Comparison of ENCODE assay signal across 20 cellular contexts in the genomic region with DNA sequence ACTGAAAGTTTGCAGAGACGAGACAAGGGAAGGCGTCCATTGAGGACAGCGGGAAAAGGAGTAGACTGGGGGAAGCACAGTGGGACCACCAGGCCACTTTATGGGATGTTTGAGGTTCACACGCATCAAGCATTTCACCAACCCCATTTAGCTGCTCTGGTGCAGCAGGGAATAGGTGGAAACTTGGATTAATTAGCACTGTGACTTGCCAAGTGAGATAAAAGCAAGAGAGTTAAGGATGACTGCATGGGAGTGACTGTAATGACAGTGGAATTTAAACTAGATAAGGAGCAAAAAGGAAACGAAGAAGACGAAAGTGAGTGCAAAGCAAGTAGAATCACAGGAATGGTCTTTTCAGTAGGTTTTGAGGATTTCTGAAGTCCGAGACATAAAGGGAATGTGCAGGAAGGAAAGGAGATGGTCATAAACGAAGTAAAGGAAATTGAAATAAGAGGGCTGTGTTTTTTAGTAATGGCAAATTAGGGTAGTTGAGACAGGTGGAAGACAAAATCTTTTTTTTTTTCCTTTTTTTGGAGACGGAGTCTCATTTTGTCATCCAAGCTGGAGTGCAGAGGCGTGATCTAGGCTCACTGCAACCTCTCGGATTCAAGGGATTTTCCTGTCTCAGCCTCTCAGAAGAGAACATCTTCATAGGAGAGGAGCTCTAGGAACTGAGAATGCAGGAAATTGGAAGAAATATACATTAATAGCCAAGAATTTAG.
DNase-seq lines count a peak whose midpoint lies in the region; ATAC-seq, FAIRE-seq and TF ChIP-seq lines count a peak whose summit lies in the region.
"Had no signal": no experiment of that assay in that cellular context is flagged by ENCODE, and none has a peak within 500 bp of the region (broad histone marks: within the 10 kb centered on the region; RNA-seq: fewer than 3 reads in every experiment).

No MANE protein-coding gene starts in this region.

- TF ChIP-seq RAD21 in IMR-90 (IDR thresholded peaks at IDR 0.05; ENCODE audit: low read length), result no peak
- TF ChIP-seq RAD21 in H1 (IDR thresholded peaks at IDR 0.05 in 1 of 2, conservative IDR thresholded peaks at IDR 0.05 in 1 of 2; ENCODE audit: low read depth in 2 of 2, low read length in 2 of 2), result no peak

- CTCF ChIA-PET in IMR-90 (lab: Yijun Ruan, JAX), result no interaction called here
- CTCF ChIA-PET in H1 (lab: Charles Lee; ENCODE audit: partially characterized antibody), result interaction anchor here (0.6 to 1.1 kb wide), 2 partner anchors 18 to 378 kb away, joined by 3 to 8 read pairs; no protein-coding TSS in a partner anchor

- H2BK20ac ChIP-seq in IMR-90 (ENCODE audit: low read depth, low read length) (no peak overlapping the region), H1 (ENCODE audit: low read length) (no peak overlapping the region)

- H4K8ac ChIP-seq in IMR-90 (ENCODE audit: low read depth in 2 of 2, low read length in 2 of 2), result no peak overlapping the region
- H4K8ac ChIP-seq in H1 (ENCODE audit: extremely low read depth, insufficient read depth, low read length), result no peak overlapping the region

- POLR2A ChIA-PET in IMR-90 (lab: Charles Lee; ENCODE audit: unreplicated experiment), result no interaction called here
- POLR2A ChIA-PET in H1 (lab: Charles Lee; ENCODE audit: partially characterized antibody), result no interaction called here

- intact Hi-C loops in IMR-90 (cut with micrococcal nuclease), result no loop called here

- no peak for ATAC-seq in IMR-90 (ENCODE audit: low read depth)
- ATAC-seq in omental fat pad (ENCODE audit: low FRiP score), result peak; percentile 27
- no peak for ATAC-seq in GM18909 (IDR thresholded peaks at IDR 0.05; ENCODE audit: poor library complexity, unreplicated experiment)
- ATAC-seq: CD8-positive, alpha-beta T cell; HCT116 had no signal

- H2AFZ ChIP-seq in IMR-90 (replicated peaks; ENCODE audit: low read length, poor library complexity) (peak overlapping the region; percentile 24), H1 (ENCODE audit: low read length) (0 out of 2 replicates have a peak overlapping the region, but pooled peaks have one; percentile 62)
- H2AFZ ChIP-seq: GM23248 had no signal

- H4K91ac ChIP-seq in IMR-90 (ENCODE audit: insufficient read depth, low read depth, low read length), result no peak overlapping the region
- no peak overlapping the region for H4K91ac ChIP-seq in H1 (replicated peaks; ENCODE audit: insufficient read length, low read length)

- H3K4me3 ChIP-seq in IMR-90 (ENCODE audit: insufficient read depth, low read depth, low read length) (no peak overlapping the region), H1 (ENCODE audit: extremely low read depth in 1 of 4, insufficient read depth in 2 of 4, low read depth in 3 of 4, low read length in 4 of 4) (no peak overlapping the region), right atrium auricular region (peak overlapping the region; percentile 30 to 43)
- H3K4me3 ChIP-seq: BLaER1 treated with 17β-estradiol and CSF1 and Interleukin-3, amounts not matched to agents 10 nM and 100 nM; GM23248 had no signal

- H3K36me3 ChIP-seq in IMR-90 (ENCODE audit: control insufficient read depth, insufficient read depth, low read length) (no peaks in the 10 kb centered on the region), H1 (ENCODE audit: control insufficient read depth in 2 of 4, insufficient read depth in 4 of 4, low read length in 3 of 4) (no peaks in the 10 kb centered on the region), right atrium auricular region (no peaks in the 10 kb centered on the region)
- H3K36me3 ChIP-seq: BLaER1 treated with 17β-estradiol and CSF1 and Interleukin-3, amounts not matched to agents 10 nM and 100 nM had no signal

- H3K79me1 ChIP-seq in IMR-90 (ENCODE audit: low read depth in 1 of 2, low read length in 2 of 2), result no peaks in the 10 kb centered on the region
- H3K79me1 ChIP-seq in H1 (ENCODE audit: low read depth, low read length), result no peaks in the 10 kb centered on the region

- no peak overlapping the region for H3K4ac ChIP-seq in IMR-90 (ENCODE audit: low read depth, low read length)
- H3K4ac ChIP-seq in H1 (replicated peaks; ENCODE audit: insufficient read length, low read depth, low read length), result no peak overlapping the region

- no peaks in the 10 kb centered on the region for H3K27me3 ChIP-seq in IMR-90 (ENCODE audit: control insufficient read depth, insufficient read depth, low read length)
- no peaks in the 10 kb centered on the region for H3K27me3 ChIP-seq in H1 (replicated peaks in 1 of 4; ENCODE audit: control insufficient read depth in 3 of 4, extremely low read depth in 1 of 4, insufficient read depth in 3 of 4, low read length in 3 of 4)
- no peaks in the 10 kb centered on the region for H3K27me3 ChIP-seq in right atrium auricular region
- H3K27me3 ChIP-seq: BLaER1 treated with 17β-estradiol and CSF1 and Interleukin-3, amounts not matched to agents 10 nM and 100 nM had no signal

- H2BK120ac ChIP-seq in IMR-90 (ENCODE audit: low read depth, low read length) (no peak overlapping the region), H1 (replicated peaks; ENCODE audit: low read depth, low read length) (no peak overlapping the region)

- no peaks in the 10 kb centered on the region for H4K20me1 ChIP-seq in IMR-90 (ENCODE audit: insufficient read depth, low read length)
- H4K20me1 ChIP-seq in H1 (replicated peaks in 1 of 2; ENCODE audit: control insufficient read depth in 1 of 2, insufficient read depth in 2 of 2, low read length in 2 of 2), result no peaks in the 10 kb centered on the region
- H4K20me1 ChIP-seq: BLaER1 treated with 17β-estradiol and CSF1 and Interleukin-3, amounts not matched to agents 10 nM and 100 nM had no signal

- H2BK15ac ChIP-seq in IMR-90 (ENCODE audit: low read depth, low read length) (no peak overlapping the region), H1 (ENCODE audit: low read length) (no peak overlapping the region)

- H2AK5ac ChIP-seq in IMR-90 (ENCODE audit: low read depth, low read length), result no peak overlapping the region
- H2AK5ac ChIP-seq in H1 (ENCODE audit: low read depth, low read length), result no peak overlapping the region

- H2BK5ac ChIP-seq in IMR-90 (ENCODE audit: low read depth, low read length, poor library complexity, severe bottlenecking) (no peak overlapping the region), H1 (ENCODE audit: low read depth, low read length) (no peak overlapping the region)

- no peak overlapping the region for H4K5ac ChIP-seq in IMR-90 (ENCODE audit: low read depth, low read length)
- no peak overlapping the region for H4K5ac ChIP-seq in H1 (ENCODE audit: insufficient read length, low read depth, low read length)

- H3K14ac ChIP-seq in IMR-90 (replicated peaks; ENCODE audit: low read depth, low read length) (no peak overlapping the region), H1 (ENCODE audit: insufficient read length) (no peak overlapping the region)

- WGBS in IMR-90 (ENCODE audit: extremely low coverage in 2 of 2, insufficient read length in 1 of 2), 2 experiments, result 95 to 100% methylated on average over 1 to 2 of the region's 11 CpGs
- 97 to 100% methylated on average over 1 to 11 of the region's 11 CpGs for WGBS in H1 (ENCODE audit: extremely low coverage in 1 of 2, insufficient coverage in 1 of 2, insufficient read length in 1 of 2, insufficient replicate concordance in 2 of 2, low coverage in 1 of 2, low lambda C conversion rate in 2 of 2, missing lambda C conversion rate in 1 of 2), 2 experiments

- no peaks in the 10 kb centered on the region for H3K4me1 ChIP-seq in IMR-90 (ENCODE audit: control insufficient read depth, insufficient read depth, low read length)
- no peaks in the 10 kb centered on the region for H3K4me1 ChIP-seq in H1 (replicated peaks in 1 of 4; ENCODE audit: control insufficient read depth in 3 of 4, insufficient read depth in 4 of 4, low read length in 3 of 4)
- H3K4me1 ChIP-seq in right atrium auricular region, result peaks cover 0 to 6% of the 10 kb centered on the region in 2 donors

- no peak for TF ChIP-seq POLR2A in IMR-90 (IDR thresholded peaks at IDR 0.05; ENCODE audit: low read depth, low read length)
- no peak for TF ChIP-seq POLR2A in H1 (IDR thresholded peaks at IDR 0.05; ENCODE audit: control extremely low read depth in 1 of 2, low read depth in 2 of 2, low read length in 2 of 2)

- dilution Hi-C loops in IMR-90 (cut with HindIII; ENCODE audit: low sequenced_read_pairs, unreplicated experiment), result no loop called here

- no peak for TF ChIP-seq EP300 in H1 (IDR thresholded peaks at IDR 0.05; ENCODE audit: borderline replicate concordance in 1 of 2, low read depth in 2 of 2, low read length in 2 of 2)

- no peak overlapping the region for H3K9ac ChIP-seq in IMR-90 (ENCODE audit: low read depth, low read length)
- H3K9ac ChIP-seq in H1 (replicated peaks in 1 of 4; ENCODE audit: extremely low read depth in 1 of 4, low read depth in 3 of 4, low read length in 3 of 4), result no peak overlapping the region
- H3K9ac ChIP-seq: BLaER1 treated with 17β-estradiol and CSF1 and Interleukin-3, amounts not matched to agents 10 nM and 100 nM; GM23248 had no signal

- DNase-seq in IMR-90, result no peak
- no peak for DNase-seq in H1 (ENCODE audit: low read depth in 1 of 2, low spot score in 2 of 2)
- DNase-seq in right atrium auricular region (ENCODE audit: low spot score), result no peak
- DNase-seq in omental fat pad (ENCODE audit: low spot score), result no peak
- DNase-seq in activated CD4-positive, alpha-beta T cell treated with anti-CD3 and anti-CD28 coated beads for 4 hours, result no peak
- no peak for DNase-seq in KBM-7
- DNase-seq in activated CD4-positive, alpha-beta T cell treated with anti-CD3 and anti-CD28 coated beads, Interleukin-2, amount 50 U/mL, for 1 hour, result no peak
- DNase-seq: Calu3; CD8-positive, alpha-beta T cell; GF-D8; GM23248; KG1; NCI-H1417 treated with DMSO at 0.1 percent for 48 hours; NCI-H1930; NCI-H226; NCI-H524 had no signal

- H2AK9ac ChIP-seq in IMR-90 (replicated peaks; ENCODE audit: low read depth, low read length, poor library complexity), result no peak overlapping the region

- no peak overlapping the region for H3K27ac ChIP-seq in IMR-90 (ENCODE audit: insufficient read depth, low read length)
- H3K27ac ChIP-seq in H1 (ENCODE audit: low read depth, low read length), result no peak overlapping the region
- peak overlapping the region; percentile 40 to 65 for H3K27ac ChIP-seq in right atrium auricular region
- H3K27ac ChIP-seq: GM23248 had no signal

- H3K23ac ChIP-seq in IMR-90 (ENCODE audit: low read depth, low read length), result no peak overlapping the region
- H3K23ac ChIP-seq in H1 (ENCODE audit: insufficient read length), result no peak overlapping the region

- H3K18ac ChIP-seq in IMR-90 (ENCODE audit: low read depth, low read length), result no peak overlapping the region
- H3K18ac ChIP-seq in H1 (ENCODE audit: extremely low read depth, low read length), result no peak overlapping the region

- in situ Hi-C loops in IMR-90 (cut with MboI; ENCODE audit: low sequenced_read_pairs), result no loop called here
- in situ Hi-C loops in KBM-7 (cut with MboI; ENCODE audit: low pct_unique_long_range_greater_than_20kb, low sequenced_read_pairs), result no loop called here

- no peak overlapping the region for H2BK12ac ChIP-seq in H1 (ENCODE audit: low read depth, low read length)

- BruUV-seq in IMR-90 (replicated peaks; lab: Mats Ljungman, UMichigan), result no TSS peak

- no peak for FAIRE-seq in H1 (lab: Jason Lieb, UNC)
- FAIRE-seq: GM19239 had no signal

- H3K9me1 ChIP-seq in IMR-90 (ENCODE audit: insufficient read depth, low read length), result no peaks in the 10 kb centered on the region

- TF ChIP-seq CTCF in IMR-90 (conservative IDR thresholded peaks at IDR 0.05; ENCODE audit: low read depth, low read length) (no peak), H1 (IDR thresholded peaks at IDR 0.05; ENCODE audit: control extremely low read depth in 1 of 3, insufficient read depth in 1 of 3, low read depth in 1 of 3, low read length in 3 of 3) (no peak), right atrium auricular region (IDR thresholded peaks at IDR 0.05) (no peak), omental fat pad (IDR thresholded peaks at IDR 0.05) (no peak)

- H3K9me3 ChIP-seq in IMR-90 (ENCODE audit: control insufficient read depth, insufficient read depth, low read length) (no peaks in the 10 kb centered on the region), H1 (ENCODE audit: insufficient read depth in 2 of 2, low read depth in 1 of 2, low read length in 1 of 2) (no peaks in the 10 kb centered on the region), right atrium auricular region (no peaks in the 10 kb centered on the region)
- H3K9me3 ChIP-seq: BLaER1 treated with 17β-estradiol and CSF1 and Interleukin-3, amounts not matched to agents 10 nM and 100 nM had no signal

- no peaks in the 10 kb centered on the region for H3K79me2 ChIP-seq in H1 (ENCODE audit: control insufficient read depth in 1 of 2, insufficient read depth in 2 of 2, low read length in 2 of 2)

- no peak overlapping the region for H3K56ac ChIP-seq in IMR-90 (ENCODE audit: extremely low read depth, insufficient read depth, low read length)
- no peak overlapping the region for H3K56ac ChIP-seq in H1 (replicated peaks; ENCODE audit: insufficient read length, low read depth, low read length)

- H3K23me2 ChIP-seq in H1 (ENCODE audit: low read depth, low read length), result no peaks in the 10 kb centered on the region; the same call in 1 of the 2 replicates

- no peak overlapping the region for H3K4me2 ChIP-seq in IMR-90 (ENCODE audit: low read depth, low read length)
- H3K4me2 ChIP-seq in H1 (ENCODE audit: insufficient read depth in 1 of 2, low read depth in 2 of 2, low read length in 2 of 2), result no peak overlapping the region

Comparison
In these comparisons a context has a peak if more than half of its experiments do, and no peak if none do; other contexts are left out.
1. H3K27ac ChIP-seq: peak in right atrium auricular region (2 of 2); none in IMR-90 (single experiment) and H1 (single experiment).
2. H3K4me3 ChIP-seq: peak in right atrium auricular region (2 of 2); none in IMR-90 (single experiment) and H1 (0 of 4).